Comparison of ENCODE assay signal across 9 cellular contexts in genomic region chr6:143368426-143368825, GRCh38.
A peak's percentile ranks its signal among the peaks of the same experiment; 100 is the strongest.
DNase-seq lines count a peak whose midpoint lies in the region; ATAC-seq lines count a peak whose summit lies in the region.
"Had no signal": no experiment of that assay in that cellular context is flagged by ENCODE, and none has a peak within 500 bp of the region (broad histone marks: within the 10 kb centered on the region; RNA-seq: fewer than 3 reads in every experiment).

No MANE protein-coding gene starts in this region.

- intact Hi-C loops in left colon (cut with DNase I, micrococcal nuclease): no loop called here

- ATAC-seq in activated naive CD8-positive, alpha-beta T cell treated with anti-CD3 and anti-CD28 coated beads, Interleukin-2, amount 50 U/mL, for 24 hours: peak; percentile 87
- ATAC-seq in HG02798 (IDR thresholded peaks at IDR 0.05; ENCODE audit: poor library complexity, unreplicated experiment) (peak; percentile 94), left colon (no peak)
- ATAC-seq in stimulated activated naive CD8-positive, alpha-beta T cell treated with anti-CD3 and anti-CD28 coated beads, Interleukin-15, amount 100 ng/mL, for 72 hours: peak; percentile 92

- H3K9me3 Mint-ChIP-seq in activated naive CD8-positive, alpha-beta T cell treated with anti-CD3 and anti-CD28 coated beads, Interleukin-2, amount 50 U/mL, for 24 hours: no peaks in the 10 kb centered on the region
- H3K9me3 Mint-ChIP-seq in activated naive CD8-positive, alpha-beta T cell treated with anti-CD3 and anti-CD28 coated beads for 36 hours: no peaks in the 10 kb centered on the region
- no peaks in the 10 kb centered on the region for H3K9me3 Mint-ChIP-seq in stimulated activated naive CD8-positive, alpha-beta T cell treated with anti-CD3 and anti-CD28 coated beads, Interleukin-15, amount 100 ng/mL, for 72 hours

- H3K4me1 Mint-ChIP-seq in activated naive CD8-positive, alpha-beta T cell treated with anti-CD3 and anti-CD28 coated beads, Interleukin-2, amount 50 U/mL, for 24 hours: no peaks in the 10 kb centered on the region
- H3K4me1 Mint-ChIP-seq in activated naive CD8-positive, alpha-beta T cell treated with anti-CD3 and anti-CD28 coated beads for 36 hours: peaks cover 9% of the 10 kb centered on the region
- H3K4me1 Mint-ChIP-seq in stimulated activated naive CD8-positive, alpha-beta T cell treated with anti-CD3 and anti-CD28 coated beads, Interleukin-15, amount 100 ng/mL, for 72 hours: peaks cover 8% of the 10 kb centered on the region

- peaks cover 3% of the 10 kb centered on the region for H3K27me3 Mint-ChIP-seq in activated naive CD8-positive, alpha-beta T cell treated with anti-CD3 and anti-CD28 coated beads, Interleukin-2, amount 50 U/mL, for 24 hours
- peaks cover 3% of the 10 kb centered on the region for H3K27me3 Mint-ChIP-seq in activated naive CD8-positive, alpha-beta T cell treated with anti-CD3 and anti-CD28 coated beads for 36 hours
- no peaks in the 10 kb centered on the region for H3K27me3 Mint-ChIP-seq in stimulated activated naive CD8-positive, alpha-beta T cell treated with anti-CD3 and anti-CD28 coated beads, Interleukin-15, amount 100 ng/mL, for 72 hours

- no peak overlapping the region for H3K4me3 Mint-ChIP-seq in activated naive CD8-positive, alpha-beta T cell treated with anti-CD3 and anti-CD28 coated beads, Interleukin-2, amount 50 U/mL, for 24 hours
- no peak overlapping the region for H3K4me3 Mint-ChIP-seq in activated naive CD8-positive, alpha-beta T cell treated with anti-CD3 and anti-CD28 coated beads for 36 hours
- H3K4me3 Mint-ChIP-seq in stimulated activated naive CD8-positive, alpha-beta T cell treated with anti-CD3 and anti-CD28 coated beads, Interleukin-15, amount 100 ng/mL, for 72 hours: no peak overlapping the region

- no peak overlapping the region for H3K27ac Mint-ChIP-seq in activated naive CD8-positive, alpha-beta T cell treated with anti-CD3 and anti-CD28 coated beads, Interleukin-2, amount 50 U/mL, for 24 hours
- no peak overlapping the region for H3K27ac Mint-ChIP-seq in activated naive CD8-positive, alpha-beta T cell treated with anti-CD3 and anti-CD28 coated beads for 36 hours
- H3K27ac Mint-ChIP-seq in stimulated activated naive CD8-positive, alpha-beta T cell treated with anti-CD3 and anti-CD28 coated beads, Interleukin-15, amount 100 ng/mL, for 72 hours: no peak overlapping the region

- DNase-seq in activated naive CD8-positive, alpha-beta T cell treated with anti-CD3 and anti-CD28 coated beads, Interleukin-2, amount 50 U/mL, for 24 hours: no peak
- no peak for DNase-seq in activated naive CD8-positive, alpha-beta T cell treated with anti-CD3 and anti-CD28 coated beads for 36 hours
- peak; percentile 77 for DNase-seq in OCI-M1 (lab: John Stamatoyannopoulos, UW)
- peak in 1 of 2 donors; percentile 12 for DNase-seq in stimulated activated naive CD8-positive, alpha-beta T cell treated with anti-CD3 and anti-CD28 coated beads, Interleukin-15, amount 100 ng/mL, for 72 hours
- no peak for DNase-seq in left colon
- no peak for DNase-seq in dermis blood vessel endothelial cell
- DNase-seq in HPDE6-E6E7 (ENCODE audit: extremely low spot score): no peak
- DNase-seq: NCI-H69 had no signal

- no peaks in the 10 kb centered on the region for H3K36me3 Mint-ChIP-seq in activated naive CD8-positive, alpha-beta T cell treated with anti-CD3 and anti-CD28 coated beads, Interleukin-2, amount 50 U/mL, for 24 hours (ENCODE audit: low read depth)
- no peaks in the 10 kb centered on the region for H3K36me3 Mint-ChIP-seq in activated naive CD8-positive, alpha-beta T cell treated with anti-CD3 and anti-CD28 coated beads for 36 hours
